Comparison of ENCODE assay signal across 8 cellular contexts in genomic region chr2:231037202-231037730, GRCh38. TPM values are rescaled to one million over a fixed set of nuclear protein-coding genes. Genes with fewer than 3 reads are reported as not detected.
DNase-seq lines count a peak whose midpoint lies in the region; ATAC-seq, FAIRE-seq and TF ChIP-seq lines count a peak whose summit lies in the region.

Gene C2orf72, plus strand, starts transcription at chr2:231037523. Its CDS starts 43 bp downstream, at chr2:231037566.

- ATAC-seq in Right ventricle myocardium superior (ENCODE audit: poor library complexity) (no peak), HepG2 (peak; percentile 69), upper lobe of left lung (ENCODE audit: low FRiP score in 2 of 2) (no peak), GM21447 (IDR thresholded peaks at IDR 0.05; ENCODE audit: unreplicated experiment) (no peak)
- ATAC-seq in activated T-helper 17 cell treated with anti-CD3 and anti-CD28 coated beads, Interleukin-2, amount 50 U/mL, for 72 hours (replicated peaks): peak; percentile 47

- H3K9me3 ChIP-seq in cardiac muscle cell (ENCODE audit: low read depth): no peaks in the 10 kb centered on the region
- H3K9me3 ChIP-seq in HepG2 (ENCODE audit: low read length): no peaks in the 10 kb centered on the region
- H3K9me3 ChIP-seq in upper lobe of left lung: no peaks in the 10 kb centered on the region

- no peaks in the 10 kb centered on the region for H3K9me3 Mint-ChIP-seq in activated T-helper 17 cell treated with anti-CD3 and anti-CD28 coated beads, Interleukin-2, amount 50 U/mL, for 72 hours

- TF ChIP-seq RAD21 in HepG2 (CRISPR knock-in tag; IDR thresholded peaks at IDR 0.05): peak; percentile 44

- no peak within 1 kb of the TSS for H3K27ac Mint-ChIP-seq in activated T-helper 17 cell treated with anti-CD3 and anti-CD28 coated beads, Interleukin-2, amount 50 U/mL, for 72 hours

- H3K4me1 ChIP-seq in cardiac muscle cell (ENCODE audit: low read depth) (no peaks in the 10 kb centered on the region), HepG2 (ENCODE audit: insufficient read depth, low read length) (peaks cover 87% of the 10 kb centered on the region), upper lobe of left lung (peaks cover 4 to 15% (median 7%) of the 10 kb centered on the region in 4 donors)

- peak within 1 kb of the TSS; percentile 90 for H3K9ac ChIP-seq in HepG2 (ENCODE audit: insufficient read depth, low read depth, low read length)

- peak; percentile 6 to 60 for DNase-seq in cardiac muscle cell (ENCODE audit: low read depth in 1 of 2, low spot score in 1 of 2)
- no peak for DNase-seq in Right ventricle myocardium superior
- no peak for DNase-seq in HepG2 (ENCODE audit: low spot score)
- peak in 1 of 2 donors; percentile 73 for DNase-seq in upper lobe of left lung
- no peak for DNase-seq in RWPE1 (ENCODE audit: low spot score)
- no peak for DNase-seq in stimulated activated CD4-positive, alpha-beta T cell treated with anti-CD3 and anti-CD28 coated beads, Interleukin-4, amount 100 ng/mL, for 1 hour

- H3K4me2 ChIP-seq in HepG2 (ENCODE audit: low read depth, low read length): peak within 1 kb of the TSS; percentile 98

- peaks cover 6% of the 10 kb centered on the region; the same call in 1 of the 2 replicates for H4K20me1 ChIP-seq in HepG2 (ENCODE audit: insufficient read depth, low read length)

- H3K4me3 ChIP-seq in cardiac muscle cell (peak within 1 kb of the TSS; percentile 37), HepG2 (replicated peaks in 1 of 3; ENCODE audit: insufficient read depth in 1 of 3, low read depth in 2 of 3, low read length in 3 of 3) (peak within 1 kb of the TSS; percentile 83 to 99 (median 99)), upper lobe of left lung (peak within 1 kb of the TSS in 3 of 4 donors; percentile 37 to 40 (median 40))

- POLR2A ChIA-PET in HepG2 (lab: Yijun Ruan, JAX) (interaction anchor here (8.5 kb wide), 1 partner anchor 13 kb away, joined by 399 read pairs; no protein-coding TSS in a partner anchor), RWPE1 (lab: Yijun Ruan, JAX; ENCODE audit: low non-redundant PET) (no interaction called here)

- H3K27me3 ChIP-seq in cardiac muscle cell (peaks cover 66% of the 10 kb centered on the region), HepG2 (ENCODE audit: control insufficient read depth in 1 of 2, insufficient read depth in 2 of 2, low read length in 2 of 2) (no peaks in the 10 kb centered on the region; a peak in 1 of 5 replicates), upper lobe of left lung (peaks cover 0 to 27% (median 12%) of the 10 kb centered on the region in 4 donors)

- H3K27me3 Mint-ChIP-seq in activated T-helper 17 cell treated with anti-CD3 and anti-CD28 coated beads, Interleukin-2, amount 50 U/mL, for 72 hours: peaks cover 57% of the 10 kb centered on the region

- no peak for FAIRE-seq in HepG2 (lab: Jason Lieb, UNC)

- TF ChIP-seq EP300 in HepG2 (IDR thresholded peaks at IDR 0.05; ENCODE audit: low read depth in 2 of 2, low read length in 2 of 2) (peak in 1 of 2 experiments; percentile 49; a peak in 2 of 4 replicates), HepG2 (CRISPR knock-in tag; IDR thresholded peaks at IDR 0.05; ENCODE audit: borderline replicate concordance) (no peak), upper lobe of left lung (IDR thresholded peaks at IDR 0.05) (no peak)

- no peak for TF ChIP-seq CTCF in cardiac muscle cell (IDR thresholded peaks at IDR 0.05; ENCODE audit: low read depth, low read length)
- TF ChIP-seq CTCF in HepG2 (CRISPR knock-in tag; IDR thresholded peaks at IDR 0.05): no peak
- no peak for TF ChIP-seq CTCF in upper lobe of left lung (IDR thresholded peaks at IDR 0.05)
- TF ChIP-seq CTCF in RWPE1 (conservative IDR thresholded peaks at IDR 0.05; ENCODE audit: low read depth): no peak

- H2AFZ ChIP-seq in HepG2 (ENCODE audit: low read length): no peak within 1 kb of the TSS

- peaks cover 36% of the 10 kb centered on the region for H3K79me2 ChIP-seq in HepG2 (ENCODE audit: insufficient read depth, low read length)

- intact Hi-C loops in Right ventricle myocardium superior (cut with DNase I) (no loop called here), HepG2 (cut with micrococcal nuclease; ENCODE audit: unreplicated experiment) (no loop called here)

- in situ Hi-C loops in HepG2 (cut with HindIII; ENCODE audit: extremely low pct_ligation_motif_present, low pct_unique_long_range_greater_than_20kb): no loop called here

- WGBS in HepG2 (ENCODE audit: low lambda C conversion rate): 3% methylated on average over 8 of the region's 61 CpGs
- 0 to 7% methylated on average over 2 to 13 of the region's 61 CpGs for WGBS in upper lobe of left lung, 2 donors

- no peaks in the 10 kb centered on the region for H3K36me3 ChIP-seq in cardiac muscle cell
- peaks cover 9 to 13% of the 10 kb centered on the region in 2 experiments for H3K36me3 ChIP-seq in HepG2 (replicated peaks in 1 of 2; ENCODE audit: control insufficient read depth in 1 of 2, insufficient read depth in 2 of 2, low read length in 2 of 2)
- H3K36me3 ChIP-seq in upper lobe of left lung: no peaks in the 10 kb centered on the region

- no TSS peak for BruUV-seq in HepG2 (replicated peaks; lab: Mats Ljungman, UMichigan)

- TF ChIP-seq POLR2A in HepG2 (IDR thresholded peaks at IDR 0.05; ENCODE audit: insufficient read depth in 1 of 2, low read depth in 2 of 2, low read length in 2 of 2): peak; percentile 52 to 82; a peak in 3 of 4 replicates
- no peak for TF ChIP-seq POLR2A in upper lobe of left lung (IDR thresholded peaks at IDR 0.05)

- CTCF ChIA-PET in HepG2 (lab: Yijun Ruan, JAX; ENCODE audit: low intra/inter-chr PET ratio, low total read pairs): interaction anchor here (2.7 kb wide), 1 partner anchor 15 kb away, joined by 25 read pairs; no protein-coding TSS in a partner anchor
- CTCF ChIA-PET in RWPE1 (lab: Yijun Ruan, JAX): no interaction called here

- peaks cover 6% of the 10 kb centered on the region for H3K36me3 Mint-ChIP-seq in activated T-helper 17 cell treated with anti-CD3 and anti-CD28 coated beads, Interleukin-2, amount 50 U/mL, for 72 hours (ENCODE audit: low read depth)

- H3K4me3 Mint-ChIP-seq in activated T-helper 17 cell treated with anti-CD3 and anti-CD28 coated beads, Interleukin-2, amount 50 U/mL, for 72 hours: peak within 1 kb of the TSS; percentile 64

- H3K27ac ChIP-seq in cardiac muscle cell (no peak within 1 kb of the TSS), HepG2 (ENCODE audit: extremely low read length, insufficient read depth, low read length) (peak within 1 kb of the TSS; percentile 92), upper lobe of left lung (no peak within 1 kb of the TSS), RWPE1 (no peak within 1 kb of the TSS)

- no peaks in the 10 kb centered on the region for H3K4me1 Mint-ChIP-seq in activated T-helper 17 cell treated with anti-CD3 and anti-CD28 coated beads, Interleukin-2, amount 50 U/mL, for 72 hours

TF ChIP-seq in HepG2, 621 proteins besides CTCF, POLR2A, EP300 and RAD21 (continues in another document):
- TF ChIP-seq ZNF710 (CRISPR knock-in tag; IDR thresholded peaks at IDR 0.05; ENCODE audit: borderline replicate concordance) (no peak), ZNF777 (CRISPR knock-in tag; IDR thresholded peaks at IDR 0.05) (no peak; the same call in 1 of the 2 replicates), NR2F6 (IDR thresholded peaks at IDR 0.05) (no peak), NR2F6 (CRISPR knock-in tag; IDR thresholded peaks at IDR 0.05) (no peak), SPEN (CRISPR knock-in tag; IDR thresholded peaks at IDR 0.05; ENCODE audit: low read depth) (no peak), IRX3 (CRISPR knock-in tag; IDR thresholded peaks at IDR 0.05; ENCODE audit: borderline replicate concordance, low read depth) (no peak)

RNA-seq across cellular contexts. Expression of gene C2orf72, which starts in this region (rescaled TPM):
- total RNA-seq in cardiac muscle cell: 4.2 and 5.4 TPM in 2 replicates
- polyA plus RNA-seq in cardiac muscle cell: 2.2 and 5.3 TPM in 2 replicates
- total RNA-seq in Right ventricle myocardium superior: 0.05 TPM
- 1 to 10 TPM in 1 of 2 donors, under 1 TPM in 1; 0.48 to 3.3 TPM for total RNA-seq in activated T-helper 17 cell treated with anti-CD3 and anti-CD28 coated beads, Interleukin-2, amount 50 U/mL, for 72 hours
- 147 and 152 TPM in 2 replicates for total RNA-seq in HepG2 (2016; rRNA removed; fragmentation: Illumina TruSeq; extraction: Trizol)
- total RNA-seq in HepG2 (2016; cell fraction: cytosol; rRNA removed; fragmentation: Illumina TruSeq; extraction: Trizol; ENCODE audit: low read depth): 25.4 and 28.7 TPM in 2 replicates
- 131 and 146 TPM in 2 replicates for total RNA-seq in HepG2 (2016; cell fraction: insoluble cytoplasmic fraction; rRNA removed; fragmentation: Illumina TruSeq; extraction: Trizol)
- total RNA-seq in HepG2 (2016; cell fraction: membrane; rRNA removed; fragmentation: Illumina TruSeq; extraction: Trizol): 109 and 116 TPM in 2 replicates
- 72.4 and 86.5 TPM in 2 replicates for total RNA-seq in HepG2 (2016; cell fraction: nucleus; rRNA removed; fragmentation: Illumina TruSeq; extraction: Trizol)
- polyA plus RNA-seq in HepG2 (2011; rRNA removed): 203 and 242 TPM in 2 replicates
- 134 and 156 TPM in 2 replicates for polyA plus RNA-seq in HepG2 (2011; cell fraction: cytosol; rRNA removed)
- 216 and 271 TPM in 2 replicates for polyA plus RNA-seq in HepG2 (2011; cell fraction: nucleus; rRNA removed)
- polyA plus RNA-seq in HepG2 (2012): 95.0 and 118 TPM in 2 replicates
- 32.1 and 34.1 TPM in 2 replicates for polyA plus RNA-seq in HepG2 (2016; cell fraction: cytosol; fragmentation: Illumina TruSeq; extraction: Trizol; ENCODE audit: low read depth)
- polyA plus RNA-seq in HepG2 (2016; cell fraction: insoluble cytoplasmic fraction; fragmentation: Illumina TruSeq; extraction: Trizol; ENCODE audit: low read depth): 143 and 164 TPM in 2 replicates
- polyA plus RNA-seq in HepG2 (2016; cell fraction: membrane; fragmentation: Illumina TruSeq; extraction: Trizol; ENCODE audit: low read depth): 89.2 and 92.3 TPM in 2 replicates
- polyA plus RNA-seq in HepG2 (2016; cell fraction: nucleus; fragmentation: Illumina TruSeq; extraction: Trizol; ENCODE audit: insufficient read depth, low read depth): 155 and 158 TPM in 2 replicates
- polyA minus RNA-seq in HepG2 (2011; rRNA and poly(A)+ RNA removed; ENCODE audit: low replicate concordance): 0.05 and 126 TPM in 2 replicates
- polyA minus RNA-seq in HepG2 (2011; cell fraction: cytosol; rRNA and poly(A)+ RNA removed): 48.1 and 75.6 TPM in 2 replicates
- 48.4 and 62.5 TPM in 2 replicates for polyA minus RNA-seq in HepG2 (2011; cell fraction: nucleus; rRNA and poly(A)+ RNA removed)
- total RNA-seq in upper lobe of left lung: under 1 TPM in 3 of 6 donors, not detected in 3; 0.37 to 0.84 (median 0.61) TPM

Comparison
In these comparisons a context has a peak if more than half of its experiments do, and no peak if none do; other contexts are left out.
1. DNase-seq: peak in cardiac muscle cell (2 of 2); none in Right ventricle myocardium superior (single experiment), HepG2 (single experiment), RWPE1 (single experiment) and stimulated activated CD4-positive, alpha-beta T cell treated with anti-CD3 and anti-CD28 coated beads, Interleukin-4, amount 100 ng/mL, for 1 hour (single experiment).
2. H3K4me3 ChIP-seq: peak in every context shown above with its lines; median percentile 99 in HepG2; 40 in upper lobe of left lung; 37 in cardiac muscle cell.
3. ATAC-seq: peak in activated T-helper 17 cell treated with anti-CD3 and anti-CD28 coated beads, Interleukin-2, amount 50 U/mL, for 72 hours (single experiment) and HepG2 (single experiment); none in Right ventricle myocardium superior (single experiment), upper lobe of left lung (0 of 2) and GM21447 (single experiment).
4. POLR2A ChIP-seq: peak in HepG2 (2 of 2); none in upper lobe of left lung (0 of 4).